ENCODE assay signal across 17 cellular contexts in the genomic region with DNA sequence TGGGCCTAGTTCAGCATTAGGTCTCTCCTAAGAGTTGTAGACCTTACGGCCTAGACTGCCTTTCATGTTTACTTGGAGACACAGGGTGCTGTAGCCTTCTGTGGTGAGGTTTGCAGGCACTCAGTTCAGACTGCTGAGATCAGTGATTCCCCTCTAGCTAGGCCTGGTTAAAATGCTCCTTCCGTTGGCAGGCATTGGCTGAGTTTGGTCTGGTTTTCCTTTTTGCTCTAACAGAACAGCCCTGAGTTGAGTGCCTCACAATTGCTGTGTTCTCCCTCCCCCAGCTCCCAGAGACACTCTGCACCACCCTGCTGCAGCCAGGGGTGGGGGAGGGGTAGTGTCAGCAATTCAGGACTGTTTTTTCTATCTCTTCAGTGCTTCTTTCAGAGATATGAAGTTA.
A peak's percentile ranks its signal among the peaks of the same experiment; 100 is the strongest.
DNase-seq lines count a peak whose midpoint lies in the region; ATAC-seq and TF ChIP-seq lines count a peak whose summit lies in the region.
"Had no signal": no experiment of that assay in that cellular context is flagged by ENCODE, and none has a peak within 500 bp of the region (broad histone marks: within the 10 kb centered on the region; RNA-seq: fewer than 3 reads in every experiment).

No MANE protein-coding gene starts in this region.

- peaks cover 5% of the 10 kb centered on the region for H3K4me1 Mint-ChIP-seq in activated naive CD4-positive, alpha-beta T cell treated with anti-CD3 and anti-CD28 coated beads, Interleukin-2, amount 10 ng/mL, durations not matched to agents 7 days and 5 days
- peaks cover 8% of the 10 kb centered on the region for H3K4me1 Mint-ChIP-seq in activated CD8-positive, alpha-beta T cell treated with anti-CD3 and anti-CD28 coated beads for 36 hours (ENCODE audit: low read depth)
- H3K4me1 Mint-ChIP-seq: naive B cell had no signal

- peak overlapping the region; percentile 40 for H3K27ac Mint-ChIP-seq in activated naive CD4-positive, alpha-beta T cell treated with anti-CD3 and anti-CD28 coated beads, Interleukin-2, amount 10 ng/mL, durations not matched to agents 7 days and 5 days
- H3K27ac Mint-ChIP-seq in activated CD8-positive, alpha-beta T cell treated with anti-CD3 and anti-CD28 coated beads for 36 hours: peak overlapping the region; percentile 2
- H3K27ac Mint-ChIP-seq: HFFc6, naive B cell had no signal

- peak; percentile 39 for DNase-seq in activated naive CD4-positive, alpha-beta T cell treated with anti-CD3 and anti-CD28 coated beads, Interleukin-2, amount 10 ng/mL, durations not matched to agents 7 days and 5 days
- no peak for DNase-seq in activated naive CD4-positive, alpha-beta T cell treated with anti-CD3 and anti-CD28 coated beads, Interleukin-2, amount 50 U/mL, for 16 hours
- peak; percentile 36 for DNase-seq in activated CD8-positive, alpha-beta T cell treated with anti-CD3 and anti-CD28 coated beads for 36 hours
- DNase-seq in islet precursor cell (peak; percentile 92), superior temporal gyrus (ENCODE audit: extremely low spot score) (peak; percentile 47), NCI-H748 treated with DMSO at 0.1 percent for 48 hours (lab: John Stamatoyannopoulos, UW) (no peak)
- DNase-seq: aorta; cortex of kidney; HFFc6; left colon; naive B cell; NCI-H146; NCI-H526 treated with DMSO at 0.1 percent for 48 hours; stimulated activated CD4-positive, alpha-beta T cell treated with anti-CD3 and anti-CD28 coated beads, Interleukin-1b, Interleukin-23, amount 100 ng/mL, for 48 hours; tibial artery had no signal

- H3K9me3 Mint-ChIP-seq in activated naive CD4-positive, alpha-beta T cell treated with anti-CD3 and anti-CD28 coated beads, Interleukin-2, amount 10 ng/mL, durations not matched to agents 7 days and 5 days: peaks cover 16% of the 10 kb centered on the region
- H3K9me3 Mint-ChIP-seq in activated CD8-positive, alpha-beta T cell treated with anti-CD3 and anti-CD28 coated beads for 36 hours: peaks cover 13% of the 10 kb centered on the region

- CTCF ChIA-PET in activated naive CD4-positive, alpha-beta T cell treated with anti-CD3 and anti-CD28 coated beads, Interleukin-2, amount 10 ng/mL, durations not matched to agents 7 days and 5 days (lab: Charles Lee): no interaction called here
- CTCF ChIA-PET in activated CD8-positive, alpha-beta T cell treated with anti-CD3 and anti-CD28 coated beads for 36 hours (lab: Charles Lee): no interaction called here

- no peak overlapping the region for H3K4me3 Mint-ChIP-seq in activated naive CD4-positive, alpha-beta T cell treated with anti-CD3 and anti-CD28 coated beads, Interleukin-2, amount 10 ng/mL, durations not matched to agents 7 days and 5 days
- no peak overlapping the region for H3K4me3 Mint-ChIP-seq in activated CD8-positive, alpha-beta T cell treated with anti-CD3 and anti-CD28 coated beads for 36 hours
- H3K4me3 Mint-ChIP-seq: HFFc6, naive B cell had no signal

- TF ChIP-seq CTCF in activated CD8-positive, alpha-beta T cell treated with anti-CD3 and anti-CD28 coated beads for 36 hours (IDR thresholded peaks at IDR 0.05): no peak

- intact Hi-C loops in activated CD8-positive, alpha-beta T cell treated with anti-CD3 and anti-CD28 coated beads for 36 hours (cut with micrococcal nuclease): no loop called here

- peaks cover 1% of the 10 kb centered on the region for H3K36me3 Mint-ChIP-seq in activated naive CD4-positive, alpha-beta T cell treated with anti-CD3 and anti-CD28 coated beads, Interleukin-2, amount 10 ng/mL, durations not matched to agents 7 days and 5 days
- H3K36me3 Mint-ChIP-seq in activated CD8-positive, alpha-beta T cell treated with anti-CD3 and anti-CD28 coated beads for 36 hours (ENCODE audit: low read depth): peaks cover 5% of the 10 kb centered on the region

- peak; percentile 37 for ATAC-seq in activated CD8-positive, alpha-beta T cell treated with anti-CD3 and anti-CD28 coated beads for 36 hours
- ATAC-seq in HG03460 (IDR thresholded peaks at IDR 0.05; ENCODE audit: unreplicated experiment) (no peak), HG03432 (IDR thresholded peaks at IDR 0.05; ENCODE audit: unreplicated experiment) (no peak)
- ATAC-seq: left colon had no signal

- POLR2A ChIA-PET in activated CD8-positive, alpha-beta T cell treated with anti-CD3 and anti-CD28 coated beads for 36 hours (lab: Charles Lee): no interaction called here

- peaks cover 3% of the 10 kb centered on the region for H3K27me3 Mint-ChIP-seq in activated naive CD4-positive, alpha-beta T cell treated with anti-CD3 and anti-CD28 coated beads, Interleukin-2, amount 10 ng/mL, durations not matched to agents 7 days and 5 days
- H3K27me3 Mint-ChIP-seq in activated CD8-positive, alpha-beta T cell treated with anti-CD3 and anti-CD28 coated beads for 36 hours: no peaks in the 10 kb centered on the region

Comparison
In these comparisons a context has a peak if more than half of its experiments do, and no peak if none do; other contexts are left out.
1. DNase-seq: peak in activated naive CD4-positive, alpha-beta T cell treated with anti-CD3 and anti-CD28 coated beads, Interleukin-2, amount 10 ng/mL, durations not matched to agents 7 days and 5 days (single experiment), activated CD8-positive, alpha-beta T cell treated with anti-CD3 and anti-CD28 coated beads for 36 hours (single experiment), islet precursor cell (single experiment) and superior temporal gyrus (single experiment); none in activated naive CD4-positive, alpha-beta T cell treated with anti-CD3 and anti-CD28 coated beads, Interleukin-2, amount 50 U/mL, for 16 hours (single experiment) and NCI-H748 treated with DMSO at 0.1 percent for 48 hours (single experiment).